ENCODE assay signal across 17 cellular contexts in genomic region chr2:217101972-217102371, GRCh38.
DNase-seq lines count a peak whose midpoint lies in the region; ATAC-seq and TF ChIP-seq lines count a peak whose summit lies in the region.
"Had no signal": no experiment of that assay in that cellular context is flagged by ENCODE, and none has a peak within 500 bp of the region (broad histone marks: within the 10 kb centered on the region; RNA-seq: fewer than 3 reads in every experiment).

No MANE protein-coding gene starts in this region.

- peak overlapping the region; percentile 45 for H3K27ac Mint-ChIP-seq in osteocyte (ENCODE audit: unreplicated experiment)
- H3K27ac Mint-ChIP-seq: activated T-cell treated with anti-CD3 and anti-CD28 coated beads, Interleukin-2, amount 50 U/mL, for 24 hours; B cell; nephron; T-helper 2 cell treated with Interferon-gamma antibody and Interleukin-4, amounts not matched to agents 5 μg/mL and 100 μg/mL, for 36 hours had no signal

- peaks cover 45% of the 10 kb centered on the region for H3K4me1 ChIP-seq in foreskin keratinocyte

- H3K9me3 Mint-ChIP-seq in osteocyte (ENCODE audit: unreplicated experiment): peaks cover 3% of the 10 kb centered on the region
- H3K9me3 Mint-ChIP-seq: activated T-cell treated with anti-CD3 and anti-CD28 coated beads, Interleukin-2, amount 50 U/mL, for 24 hours; central memory CD8-positive, alpha-beta T cell; nephron; T-helper 2 cell treated with Interferon-gamma antibody and Interleukin-4, amounts not matched to agents 5 μg/mL and 100 μg/mL, for 36 hours had no signal

- no peaks in the 10 kb centered on the region for H3K27me3 ChIP-seq in foreskin keratinocyte

- no peak overlapping the region for H3K27ac ChIP-seq in foreskin keratinocyte

- H3K27me3 Mint-ChIP-seq in osteocyte (ENCODE audit: unreplicated experiment): no peaks in the 10 kb centered on the region

- ATAC-seq in GM19463 (IDR thresholded peaks at IDR 0.05; ENCODE audit: unreplicated experiment) (peak; percentile 51), HG02642 (IDR thresholded peaks at IDR 0.05; ENCODE audit: poor library complexity, unreplicated experiment) (peak; percentile 63), HG03565 (IDR thresholded peaks at IDR 0.05; ENCODE audit: unreplicated experiment) (peak; percentile 82), foreskin keratinocyte (no peak)

- TF ChIP-seq CTCF in osteocyte (IDR thresholded peaks at IDR 0.05) (no peak), foreskin keratinocyte (conservative IDR thresholded peaks at IDR 0.05) (no peak)

- peaks cover 66% of the 10 kb centered on the region for H3K4me1 Mint-ChIP-seq in osteocyte (ENCODE audit: unreplicated experiment)
- H3K4me1 Mint-ChIP-seq: central memory CD8-positive, alpha-beta T cell had no signal

- DNase-seq in osteocyte (ENCODE audit: extremely low spot score, unreplicated experiment) (no peak), D341Med (ENCODE audit: low spot score) (no peak), foreskin keratinocyte (no peak), OCI-M2 (lab: John Stamatoyannopoulos, UW; ENCODE audit: unreplicated experiment) (no peak), HUDEP-2 (lab: John Stamatoyannopoulos, UW; ENCODE audit: unreplicated experiment in 76 of 76) (no peak)
- DNase-seq: activated CD4-positive, alpha-beta T cell treated with anti-CD3 and anti-CD28 coated beads, Interleukin-2, amount 50 U/mL, for 1 hour; activated T-cell treated with anti-CD3 and anti-CD28 coated beads, Interleukin-2, amount 50 U/mL, for 24 hours; MM.1S; NCI-H2107; Right ventricle myocardium superior had no signal

- H3K36me3 Mint-ChIP-seq in osteocyte (ENCODE audit: unreplicated experiment): no peaks in the 10 kb centered on the region

- H3K4me3 Mint-ChIP-seq in osteocyte (ENCODE audit: unreplicated experiment): no peak overlapping the region
- H3K4me3 Mint-ChIP-seq: activated T-cell treated with anti-CD3 and anti-CD28 coated beads, Interleukin-2, amount 50 U/mL, for 24 hours; B cell; central memory CD8-positive, alpha-beta T cell; nephron; T-helper 2 cell treated with Interferon-gamma antibody and Interleukin-4, amounts not matched to agents 5 μg/mL and 100 μg/mL, for 36 hours had no signal
